1 cellular context compared by ENCODE assay signal in the genomic region with DNA sequence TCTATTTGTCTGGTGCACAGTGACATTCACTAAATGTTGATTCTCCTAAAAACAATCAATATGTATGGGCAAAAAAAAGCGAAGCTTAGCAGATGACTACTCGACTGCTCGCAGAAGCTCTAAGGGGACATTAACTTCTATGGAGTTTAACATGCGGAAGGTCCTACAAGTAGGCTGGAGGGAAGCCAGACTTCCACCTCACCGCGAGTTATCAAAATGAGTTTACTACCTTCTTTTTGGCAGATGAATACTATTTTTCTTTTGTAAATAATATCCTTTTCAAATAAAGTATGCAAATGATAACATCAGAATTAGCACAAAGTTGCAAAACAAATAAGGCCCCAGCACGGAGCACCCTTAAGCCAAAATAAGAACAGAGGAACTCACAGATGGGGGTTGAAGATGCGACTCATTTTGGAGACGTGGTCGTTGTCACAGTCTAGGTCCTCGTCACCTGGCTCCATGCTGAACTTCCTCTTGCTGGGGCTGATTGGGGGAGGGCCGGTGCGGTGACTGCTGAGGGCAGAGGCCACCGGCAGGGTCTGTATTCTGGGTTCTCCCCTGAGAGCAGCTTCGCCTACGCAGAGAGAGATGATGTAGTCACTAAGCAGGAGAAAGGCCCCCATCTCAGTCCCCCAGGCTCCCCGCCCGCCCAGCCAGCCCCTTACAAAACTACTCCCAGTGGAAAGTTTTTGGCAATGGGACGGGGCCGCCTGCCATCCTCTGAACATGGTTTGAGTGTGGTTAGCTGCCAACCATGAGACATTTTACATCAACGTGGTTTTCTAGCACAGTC.
A peak's percentile ranks its signal among the peaks of the same experiment; 100 is the strongest.
TF ChIP-seq lines count a peak whose summit lies in the region.

No MANE protein-coding gene starts in this region.

TF ChIP-seq in GM12878, 131 proteins besides CTCF, POLR2A, EP300 and RAD21 (continued from another document and continues in another):
- TF ChIP-seq, protein P1, sequence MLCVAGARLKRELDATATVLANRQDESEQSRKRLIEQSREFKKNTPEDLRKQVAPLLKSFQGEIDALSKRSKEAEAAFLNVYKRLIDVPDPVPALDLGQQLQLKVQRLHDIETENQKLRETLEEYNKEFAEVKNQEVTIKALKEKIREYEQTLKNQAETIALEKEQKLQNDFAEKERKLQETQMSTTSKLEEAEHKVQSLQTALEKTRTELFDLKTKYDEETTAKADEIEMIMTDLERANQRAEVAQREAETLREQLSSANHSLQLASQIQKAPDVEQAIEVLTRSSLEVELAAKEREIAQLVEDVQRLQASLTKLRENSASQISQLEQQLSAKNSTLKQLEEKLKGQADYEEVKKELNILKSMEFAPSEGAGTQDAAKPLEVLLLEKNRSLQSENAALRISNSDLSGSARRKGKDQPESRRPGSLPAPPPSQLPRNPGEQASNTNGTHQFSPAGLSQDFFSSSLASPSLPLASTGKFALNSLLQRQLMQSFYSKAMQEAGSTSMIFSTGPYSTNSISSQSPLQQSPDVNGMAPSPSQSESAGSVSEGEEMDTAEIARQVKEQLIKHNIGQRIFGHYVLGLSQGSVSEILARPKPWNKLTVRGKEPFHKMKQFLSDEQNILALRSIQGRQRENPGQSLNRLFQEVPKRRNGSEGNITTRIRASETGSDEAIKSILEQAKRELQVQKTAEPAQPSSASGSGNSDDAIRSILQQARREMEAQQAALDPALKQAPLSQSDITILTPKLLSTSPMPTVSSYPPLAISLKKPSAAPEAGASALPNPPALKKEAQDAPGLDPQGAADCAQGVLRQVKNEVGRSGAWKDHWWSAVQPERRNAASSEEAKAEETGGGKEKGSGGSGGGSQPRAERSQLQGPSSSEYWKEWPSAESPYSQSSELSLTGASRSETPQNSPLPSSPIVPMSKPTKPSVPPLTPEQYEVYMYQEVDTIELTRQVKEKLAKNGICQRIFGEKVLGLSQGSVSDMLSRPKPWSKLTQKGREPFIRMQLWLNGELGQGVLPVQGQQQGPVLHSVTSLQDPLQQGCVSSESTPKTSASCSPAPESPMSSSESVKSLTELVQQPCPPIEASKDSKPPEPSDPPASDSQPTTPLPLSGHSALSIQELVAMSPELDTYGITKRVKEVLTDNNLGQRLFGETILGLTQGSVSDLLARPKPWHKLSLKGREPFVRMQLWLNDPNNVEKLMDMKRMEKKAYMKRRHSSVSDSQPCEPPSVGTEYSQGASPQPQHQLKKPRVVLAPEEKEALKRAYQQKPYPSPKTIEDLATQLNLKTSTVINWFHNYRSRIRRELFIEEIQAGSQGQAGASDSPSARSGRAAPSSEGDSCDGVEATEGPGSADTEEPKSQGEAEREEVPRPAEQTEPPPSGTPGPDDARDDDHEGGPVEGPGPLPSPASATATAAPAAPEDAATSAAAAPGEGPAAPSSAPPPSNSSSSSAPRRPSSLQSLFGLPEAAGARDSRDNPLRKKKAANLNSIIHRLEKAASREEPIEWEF (IDR thresholded peaks at IDR 0.05; ENCODE audit: insufficient replicate concordance, low read depth, low read length), result no peak
- TF ChIP-seq, protein P2, sequence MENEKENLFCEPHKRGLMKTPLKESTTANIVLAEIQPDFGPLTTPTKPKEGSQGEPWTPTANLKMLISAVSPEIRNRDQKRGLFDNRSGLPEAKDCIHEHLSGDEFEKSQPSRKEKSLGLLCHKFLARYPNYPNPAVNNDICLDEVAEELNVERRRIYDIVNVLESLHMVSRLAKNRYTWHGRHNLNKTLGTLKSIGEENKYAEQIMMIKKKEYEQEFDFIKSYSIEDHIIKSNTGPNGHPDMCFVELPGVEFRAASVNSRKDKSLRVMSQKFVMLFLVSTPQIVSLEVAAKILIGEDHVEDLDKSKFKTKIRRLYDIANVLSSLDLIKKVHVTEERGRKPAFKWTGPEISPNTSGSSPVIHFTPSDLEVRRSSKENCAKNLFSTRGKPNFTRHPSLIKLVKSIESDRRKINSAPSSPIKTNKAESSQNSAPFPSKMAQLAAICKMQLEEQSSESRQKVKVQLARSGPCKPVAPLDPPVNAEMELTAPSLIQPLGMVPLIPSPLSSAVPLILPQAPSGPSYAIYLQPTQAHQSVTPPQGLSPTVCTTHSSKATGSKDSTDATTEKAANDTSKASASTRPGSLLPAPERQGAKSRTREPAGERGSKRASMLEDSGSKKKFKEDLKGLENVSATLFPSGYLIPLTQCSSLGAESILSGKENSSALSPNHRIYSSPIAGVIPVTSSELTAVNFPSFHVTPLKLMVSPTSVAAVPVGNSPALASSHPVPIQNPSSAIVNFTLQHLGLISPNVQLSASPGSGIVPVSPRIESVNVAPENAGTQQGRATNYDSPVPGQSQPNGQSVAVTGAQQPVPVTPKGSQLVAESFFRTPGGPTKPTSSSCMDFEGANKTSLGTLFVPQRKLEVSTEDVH (IDR thresholded peaks at IDR 0.05; ENCODE audit: low read depth, partially characterized antibody), result no peak
- TF ChIP-seq BHLHE40 (IDR thresholded peaks at IDR 0.05; ENCODE audit: borderline replicate concordance in 1 of 2, low read depth in 2 of 2, low read length in 1 of 2) (peak in 1 of 2 experiments; percentile 55; a peak in 2 of 4 replicates), TCF12 (IDR thresholded peaks at IDR 0.05; ENCODE audit: low read depth, low read length) (peak; percentile 67), NR2C1 (IDR thresholded peaks at IDR 0.05) (peak; percentile 52), BCL11A (IDR thresholded peaks at IDR 0.05; ENCODE audit: low read depth, low read length) (peak; percentile 62; the same call in 1 of the 2 replicates), MEF2A (IDR thresholded peaks at IDR 0.05; ENCODE audit: insufficient read depth, low read depth, low read length) (0 out of 2 replicates have a peak, but pooled peaks have one; percentile 27), MEF2B (IDR thresholded peaks at IDR 0.05; ENCODE audit: partially characterized antibody, poor library complexity, severe bottlenecking) (peak; percentile 85), NR2F1 (conservative IDR thresholded peaks at IDR 0.05) (peak; percentile 98), PAX5 (IDR thresholded peaks at IDR 0.05; ENCODE audit: borderline replicate concordance, low read depth, low read length) (peak; percentile 51; the same call in 1 of the 2 replicates), SP1 (IDR thresholded peaks at IDR 0.05; ENCODE audit: low read depth, low read length) (peak; percentile 58), NFXL1 (IDR thresholded peaks at IDR 0.05; ENCODE audit: borderline replicate concordance) (no peak), CREM (IDR thresholded peaks at IDR 0.05; ENCODE audit: low read depth) (peak; percentile 81), NFYA (IDR thresholded peaks at IDR 0.05; ENCODE audit: borderline replicate concordance, low read depth, low read length) (no peak), SMC3 (IDR thresholded peaks at IDR 0.05; ENCODE audit: borderline replicate concordance, low read length) (peak; percentile 11; the same call in 1 of the 2 replicates), EED (IDR thresholded peaks at IDR 0.05; ENCODE audit: low read depth) (peak; percentile 49), CHD2 (IDR thresholded peaks at IDR 0.05; ENCODE audit: borderline replicate concordance, low read depth, low read length) (peak; percentile 77; the same call in 1 of the 2 replicates), SREBF1 (IDR thresholded peaks at IDR 0.05; ENCODE audit: low read length) (no peak), ASH2L (IDR thresholded peaks at IDR 0.05; ENCODE audit: borderline replicate concordance, low read depth) (no peak), RUNX3 (IDR thresholded peaks at IDR 0.05; ENCODE audit: low read length) (peak; percentile 87), CBX5 (IDR thresholded peaks at IDR 0.05; ENCODE audit: low read depth) (no peak; the same call in 1 of the 2 replicates), JUNB (IDR thresholded peaks at IDR 0.05) (peak; percentile 10; the same call in 1 of the 2 replicates), ATF7 (IDR thresholded peaks at IDR 0.05; ENCODE audit: low read depth) (peak; percentile 66; the same call in 1 of the 2 replicates), SPI1 (IDR thresholded peaks at IDR 0.05; ENCODE audit: borderline replicate concordance, insufficient read depth, low read depth, low read length) (peak; percentile 49; the same call in 1 of the 2 replicates), NBN (IDR thresholded peaks at IDR 0.05) (0 out of 2 replicates have a peak, but pooled peaks have one; percentile 39), YY1 (IDR thresholded peaks at IDR 0.05; ENCODE audit: low read depth, low read length) (peak; percentile 66; the same call in 1 of the 2 replicates), IKZF2 (IDR thresholded peaks at IDR 0.05) (peak in 1 of 2 experiments; percentile 33; a peak in 1 of 4 replicates), CBFB (IDR thresholded peaks at IDR 0.05; ENCODE audit: low read depth) (0 out of 2 replicates have a peak, but pooled peaks have one; percentile 14), TARDBP (IDR thresholded peaks at IDR 0.05; ENCODE audit: borderline replicate concordance) (peak; percentile 51), POU2F2 (IDR thresholded peaks at IDR 0.05; ENCODE audit: borderline replicate concordance, low read depth, low read length) (0 out of 3 replicates have a peak, but pooled peaks have one; percentile 31), PML (IDR thresholded peaks at IDR 0.05; ENCODE audit: low read length) (0 out of 2 replicates have a peak, but pooled peaks have one; percentile 52), MTA2 (IDR thresholded peaks at IDR 0.05; ENCODE audit: low read depth) (peak; percentile 38; the same call in 1 of the 2 replicates), GABPA (IDR thresholded peaks at IDR 0.05; ENCODE audit: low read depth) (no peak), LARP7 (IDR thresholded peaks at IDR 0.05) (no peak), CREB1 (IDR thresholded peaks at IDR 0.05; ENCODE audit: low read depth) (peak; percentile 88), BACH1 (IDR thresholded peaks at IDR 0.05; ENCODE audit: borderline replicate concordance) (no peak), EGR1 (IDR thresholded peaks at IDR 0.05; ENCODE audit: borderline replicate concordance in 1 of 2, low read depth in 2 of 2, low read length in 2 of 2) (peak in 1 of 2 experiments; percentile 78; a peak in 2 of 3 replicates), ZBED1 (IDR thresholded peaks at IDR 0.05; ENCODE audit: borderline replicate concordance) (peak; percentile 58; the same call in 1 of the 2 replicates), RFX5 (IDR thresholded peaks at IDR 0.05; ENCODE audit: low read depth, low read length) (peak; percentile 83; the same call in 1 of the 2 replicates)
- TF ChIP-seq, protein P3, sequence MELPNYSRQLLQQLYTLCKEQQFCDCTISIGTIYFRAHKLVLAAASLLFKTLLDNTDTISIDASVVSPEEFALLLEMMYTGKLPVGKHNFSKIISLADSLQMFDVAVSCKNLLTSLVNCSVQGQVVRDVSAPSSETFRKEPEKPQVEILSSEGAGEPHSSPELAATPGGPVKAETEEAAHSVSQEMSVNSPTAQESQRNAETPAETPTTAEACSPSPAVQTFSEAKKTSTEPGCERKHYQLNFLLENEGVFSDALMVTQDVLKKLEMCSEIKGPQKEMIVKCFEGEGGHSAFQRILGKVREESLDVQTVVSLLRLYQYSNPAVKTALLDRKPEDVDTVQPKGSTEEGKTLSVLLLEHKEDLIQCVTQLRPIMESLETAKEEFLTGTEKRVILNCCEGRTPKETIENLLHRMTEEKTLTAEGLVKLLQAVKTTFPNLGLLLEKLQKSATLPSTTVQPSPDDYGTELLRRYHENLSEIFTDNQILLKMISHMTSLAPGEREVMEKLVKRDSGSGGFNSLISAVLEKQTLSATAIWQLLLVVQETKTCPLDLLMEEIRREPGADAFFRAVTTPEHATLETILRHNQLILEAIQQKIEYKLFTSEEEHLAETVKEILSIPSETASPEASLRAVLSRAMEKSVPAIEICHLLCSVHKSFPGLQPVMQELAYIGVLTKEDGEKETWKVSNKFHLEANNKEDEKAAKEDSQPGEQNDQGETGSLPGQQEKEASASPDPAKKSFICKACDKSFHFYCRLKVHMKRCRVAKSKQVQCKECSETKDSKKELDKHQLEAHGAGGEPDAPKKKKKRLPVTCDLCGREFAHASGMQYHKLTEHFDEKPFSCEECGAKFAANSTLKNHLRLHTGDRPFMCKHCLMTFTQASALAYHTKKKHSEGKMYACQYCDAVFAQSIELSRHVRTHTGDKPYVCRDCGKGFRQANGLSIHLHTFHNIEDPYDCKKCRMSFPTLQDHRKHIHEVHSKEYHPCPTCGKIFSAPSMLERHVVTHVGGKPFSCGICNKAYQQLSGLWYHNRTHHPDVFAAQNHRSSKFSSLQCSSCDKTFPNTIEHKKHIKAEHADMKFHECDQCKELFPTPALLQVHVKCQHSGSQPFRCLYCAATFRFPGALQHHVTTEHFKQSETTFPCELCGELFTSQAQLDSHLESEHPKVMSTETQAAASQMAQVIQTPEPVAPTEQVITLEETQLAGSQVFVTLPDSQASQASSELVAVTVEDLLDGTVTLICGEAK (IDR thresholded peaks at IDR 0.05; ENCODE audit: borderline replicate concordance), result peak; percentile 21; the same call in 1 of the 2 replicates
- TF ChIP-seq, protein P4, sequence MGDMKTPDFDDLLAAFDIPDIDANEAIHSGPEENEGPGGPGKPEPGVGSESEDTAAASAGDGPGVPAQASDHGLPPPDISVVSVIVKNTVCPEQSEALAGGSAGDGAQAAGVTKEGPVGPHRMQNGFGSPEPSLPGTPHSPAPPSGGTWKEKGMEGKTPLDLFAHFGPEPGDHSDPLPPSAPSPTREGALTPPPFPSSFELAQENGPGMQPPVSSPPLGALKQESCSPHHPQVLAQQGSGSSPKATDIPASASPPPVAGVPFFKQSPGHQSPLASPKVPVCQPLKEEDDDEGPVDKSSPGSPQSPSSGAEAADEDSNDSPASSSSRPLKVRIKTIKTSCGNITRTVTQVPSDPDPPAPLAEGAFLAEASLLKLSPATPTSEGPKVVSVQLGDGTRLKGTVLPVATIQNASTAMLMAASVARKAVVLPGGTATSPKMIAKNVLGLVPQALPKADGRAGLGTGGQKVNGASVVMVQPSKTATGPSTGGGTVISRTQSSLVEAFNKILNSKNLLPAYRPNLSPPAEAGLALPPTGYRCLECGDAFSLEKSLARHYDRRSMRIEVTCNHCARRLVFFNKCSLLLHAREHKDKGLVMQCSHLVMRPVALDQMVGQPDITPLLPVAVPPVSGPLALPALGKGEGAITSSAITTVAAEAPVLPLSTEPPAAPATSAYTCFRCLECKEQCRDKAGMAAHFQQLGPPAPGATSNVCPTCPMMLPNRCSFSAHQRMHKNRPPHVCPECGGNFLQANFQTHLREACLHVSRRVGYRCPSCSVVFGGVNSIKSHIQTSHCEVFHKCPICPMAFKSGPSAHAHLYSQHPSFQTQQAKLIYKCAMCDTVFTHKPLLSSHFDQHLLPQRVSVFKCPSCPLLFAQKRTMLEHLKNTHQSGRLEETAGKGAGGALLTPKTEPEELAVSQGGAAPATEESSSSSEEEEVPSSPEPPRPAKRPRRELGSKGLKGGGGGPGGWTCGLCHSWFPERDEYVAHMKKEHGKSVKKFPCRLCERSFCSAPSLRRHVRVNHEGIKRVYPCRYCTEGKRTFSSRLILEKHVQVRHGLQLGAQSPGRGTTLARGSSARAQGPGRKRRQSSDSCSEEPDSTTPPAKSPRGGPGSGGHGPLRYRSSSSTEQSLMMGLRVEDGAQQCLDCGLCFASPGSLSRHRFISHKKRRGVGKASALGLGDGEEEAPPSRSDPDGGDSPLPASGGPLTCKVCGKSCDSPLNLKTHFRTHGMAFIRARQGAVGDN (IDR thresholded peaks at IDR 0.05), result peak; percentile 35; the same call in 1 of the 2 replicates
- TF ChIP-seq, protein P5, sequence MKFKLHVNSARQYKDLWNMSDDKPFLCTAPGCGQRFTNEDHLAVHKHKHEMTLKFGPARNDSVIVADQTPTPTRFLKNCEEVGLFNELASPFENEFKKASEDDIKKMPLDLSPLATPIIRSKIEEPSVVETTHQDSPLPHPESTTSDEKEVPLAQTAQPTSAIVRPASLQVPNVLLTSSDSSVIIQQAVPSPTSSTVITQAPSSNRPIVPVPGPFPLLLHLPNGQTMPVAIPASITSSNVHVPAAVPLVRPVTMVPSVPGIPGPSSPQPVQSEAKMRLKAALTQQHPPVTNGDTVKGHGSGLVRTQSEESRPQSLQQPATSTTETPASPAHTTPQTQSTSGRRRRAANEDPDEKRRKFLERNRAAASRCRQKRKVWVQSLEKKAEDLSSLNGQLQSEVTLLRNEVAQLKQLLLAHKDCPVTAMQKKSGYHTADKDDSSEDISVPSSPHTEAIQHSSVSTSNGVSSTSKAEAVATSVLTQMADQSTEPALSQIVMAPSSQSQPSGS (IDR thresholded peaks at IDR 0.05; ENCODE audit: low read length), result peak; percentile 18; the same call in 1 of the 2 replicates
